10 cellular contexts compared by ENCODE assay signal in genomic region chr6:16413399-16413798, GRCh38.
DNase-seq lines count a peak whose midpoint lies in the region; FAIRE-seq and TF ChIP-seq lines count a peak whose summit lies in the region.
"Had no signal": no experiment of that assay in that cellular context is flagged by ENCODE, and none has a peak within 500 bp of the region (broad histone marks: within the 10 kb centered on the region; RNA-seq: fewer than 3 reads in every experiment).

No MANE protein-coding gene starts in this region.

- FAIRE-seq in GM19239 (lab: Jason Lieb, UNC) = peak; percentile 93

- CTCF ChIA-PET in AG04450 (lab: Charles Lee) = interaction anchor here (0.8 to 1.5 kb wide), 3 partner anchors 10 to 174 kb away, joined by 3 to 9 read pairs (median 8); no protein-coding TSS in a partner anchor

- H3K36me3 ChIP-seq in neural progenitor cell = no peaks in the 10 kb centered on the region

- H3K4me1 Mint-ChIP-seq in neural progenitor cell (peaks cover 28% of the 10 kb centered on the region), HFFc6 (ENCODE audit: low read depth) (peaks cover 16% of the 10 kb centered on the region)

- H3K9ac ChIP-seq in neural progenitor cell = no peak overlapping the region

- no peak overlapping the region for H3K4me3 Mint-ChIP-seq in neural progenitor cell
- H3K4me3 Mint-ChIP-seq in HFFc6 = no peak overlapping the region

- H3K27me3 Mint-ChIP-seq in neural progenitor cell (ENCODE audit: insufficient read depth, low read depth) (peaks cover 4% of the 10 kb centered on the region), HFFc6 (ENCODE audit: insufficient read depth) (peaks cover 2% of the 10 kb centered on the region; the same call in 1 of the 2 replicates)

- no peaks in the 10 kb centered on the region for H3K9me3 Mint-ChIP-seq in neural progenitor cell
- no peaks in the 10 kb centered on the region for H3K9me3 Mint-ChIP-seq in HFFc6

- TF ChIP-seq CTCF in AG04450 (IDR thresholded peaks at IDR 0.05; ENCODE audit: low read depth, low read length) = no peak
- TF ChIP-seq CTCF in astrocyte of the spinal cord (IDR thresholded peaks at IDR 0.05; ENCODE audit: low read depth, low read length) = no peak
- TF ChIP-seq CTCF in neural progenitor cell (IDR thresholded peaks at IDR 0.05) = no peak
- TF ChIP-seq CTCF in HFFc6 (IDR thresholded peaks at IDR 0.05) = no peak

- no peak overlapping the region for H3K27ac Mint-ChIP-seq in neural progenitor cell
- H3K27ac Mint-ChIP-seq in HFFc6 = no peak overlapping the region

- H3K4me2 ChIP-seq in neural progenitor cell = no peak overlapping the region

- POLR2A ChIA-PET in AG04450 (lab: Yijun Ruan, JAX) = no interaction called here

- H3K27me3 ChIP-seq in AG04450 (ENCODE audit: control insufficient read depth, insufficient read depth, low read length) = no peaks in the 10 kb centered on the region
- H3K27me3 ChIP-seq in neural progenitor cell = no peaks in the 10 kb centered on the region

- H2AFZ ChIP-seq in neural progenitor cell (replicated peaks) = no peak overlapping the region

- no peaks in the 10 kb centered on the region for H3F3A ChIP-seq in neural progenitor cell (ENCODE audit: low read depth)

- no peaks in the 10 kb centered on the region for H3K4me1 ChIP-seq in neural progenitor cell

- no peaks in the 10 kb centered on the region for H3K79me2 ChIP-seq in neural progenitor cell (ENCODE audit: low read depth)

- peak overlapping the region; percentile 18 for H3K4me3 ChIP-seq in AG04450 (ENCODE audit: low read depth, low read length)
- H3K4me3 ChIP-seq in astrocyte of the spinal cord (ENCODE audit: low read depth, low read length) = peak overlapping the region; percentile 10
- H3K4me3 ChIP-seq in neural progenitor cell = no peak overlapping the region

- DNase-seq in AG04450 (ENCODE audit: low read depth, low spot score) = no peak
- DNase-seq in GM19239 (ENCODE audit: insufficient read length, low spot score) = no peak
- DNase-seq in NCI-H69 (lab: John Stamatoyannopoulos, UW) = peak; percentile 70
- no peak for DNase-seq in astrocyte of the spinal cord (ENCODE audit: low read depth, low spot score)
- no peak for DNase-seq in neural progenitor cell (ENCODE audit: low spot score)
- no peak for DNase-seq in HFFc6
- DNase-seq in DMS79 treated with DMSO at 0.1 percent for 48 hours (lab: John Stamatoyannopoulos, UW) = no peak
- no peak for DNase-seq in NCI-H524 (lab: John Stamatoyannopoulos, UW)
- DNase-seq: NCI-H510A, substantia nigra had no signal

- in situ Hi-C loops in astrocyte of the spinal cord (cut with HindIII; ENCODE audit: low sequenced_read_pairs) = no loop called here

- H3K27ac ChIP-seq in AG04450 (ENCODE audit: low read depth, low read length) (no peak overlapping the region), neural progenitor cell (no peak overlapping the region)

- no peaks in the 10 kb centered on the region for H3K36me3 Mint-ChIP-seq in neural progenitor cell
- H3K36me3 Mint-ChIP-seq in HFFc6 (ENCODE audit: low read depth) = no peaks in the 10 kb centered on the region

- H3K9me3 ChIP-seq in AG04450 (ENCODE audit: control insufficient read depth, insufficient read depth, low read length) = no peaks in the 10 kb centered on the region
- H3K9me3 ChIP-seq in neural progenitor cell (ENCODE audit: low read depth) = no peaks in the 10 kb centered on the region

- no peaks in the 10 kb centered on the region for H4K20me1 ChIP-seq in neural progenitor cell (ENCODE audit: low read depth)
